Comparison of ENCODE assay signal across 13 cellular contexts in genomic region chr15:70596354-70597055, GRCh38.
DNase-seq lines count a peak whose midpoint lies in the region; ATAC-seq and TF ChIP-seq lines count a peak whose summit lies in the region.
"Had no signal": no experiment of that assay in that cellular context is flagged by ENCODE, and none has a peak within 500 bp of the region (broad histone marks: within the 10 kb centered on the region; RNA-seq: fewer than 3 reads in every experiment).

No MANE protein-coding gene starts in this region.

- H3K9me3 ChIP-seq in HEK293 (ENCODE audit: control insufficient read depth, insufficient read depth, low read depth, low read length) (no peaks in the 10 kb centered on the region; the same call in 1 of the 2 replicates), SJCRH30 (replicated peaks) (peaks cover 13% of the 10 kb centered on the region)

- H3K27me3 ChIP-seq in foreskin keratinocyte (peaks cover 12% of the 10 kb centered on the region), SJCRH30 (no peaks in the 10 kb centered on the region)
- H3K27me3 ChIP-seq: esophagus muscularis mucosa, transverse colon had no signal

- H3K4me3 ChIP-seq in HEK293 (ENCODE audit: low read depth, low read length) (no peak overlapping the region), SJCRH30 (no peak overlapping the region)
- H3K4me3 ChIP-seq: esophagus muscularis mucosa, transverse colon had no signal

- H3K36me3 ChIP-seq in HEK293 (ENCODE audit: control insufficient read depth in 2 of 2, insufficient read depth in 1 of 2, low read length in 2 of 2): no peaks in the 10 kb centered on the region
- no peaks in the 10 kb centered on the region for H3K36me3 ChIP-seq in SJCRH30
- H3K36me3 ChIP-seq: esophagus muscularis mucosa, transverse colon had no signal

- DNase-seq in AG08395 (ENCODE audit: low spot score): peak; percentile 84
- DNase-seq in SW480 (ENCODE audit: low spot score): peak; percentile 77
- DNase-seq in foreskin keratinocyte: peak; percentile 73 to 87
- DNase-seq in SJCRH30: no peak
- DNase-seq in iPS-NIHi7 (ENCODE audit: extremely low spot score): no peak
- DNase-seq: DND-41; NCI-H187; stimulated activated CD4-positive, alpha-beta T cell treated with anti-CD3 and anti-CD28 coated beads, Interleukin-1b, Interleukin-23, amount 100 ng/mL, for 48 hours; transverse colon had no signal

- POLR2A ChIA-PET in HEK293 (lab: Yijun Ruan, JAX): no interaction called here

- H3K27ac ChIP-seq in HEK293 (ENCODE audit: extremely low read depth, low read depth, low read length) (no peak overlapping the region), foreskin keratinocyte (no peak overlapping the region), SJCRH30 (no peak overlapping the region)
- H3K27ac ChIP-seq: esophagus muscularis mucosa, transverse colon had no signal

- no peaks in the 10 kb centered on the region for H3K4me1 ChIP-seq in HEK293 (ENCODE audit: control insufficient read depth, insufficient read depth, low read length)
- no peaks in the 10 kb centered on the region for H3K4me1 ChIP-seq in foreskin keratinocyte
- H3K4me1 ChIP-seq in SJCRH30: no peaks in the 10 kb centered on the region
- H3K4me1 ChIP-seq: esophagus muscularis mucosa, transverse colon had no signal

- no peak for TF ChIP-seq CTCF in HEK293 (tag by site-specific recombination; IDR thresholded peaks at IDR 0.05)
- TF ChIP-seq CTCF in foreskin keratinocyte (conservative IDR thresholded peaks at IDR 0.05): no peak

- CTCF ChIA-PET in HEK293 (lab: Yijun Ruan, JAX): interaction anchor here (0.6 to 1.6 kb wide), 5 partner anchors 11 to 1000 kb away, joined by 3 to 16 read pairs (median 3); no protein-coding TSS in a partner anchor

- peak; percentile 89 for ATAC-seq in foreskin keratinocyte
- no peak for ATAC-seq in HG02885 (IDR thresholded peaks at IDR 0.05; ENCODE audit: poor library complexity, unreplicated experiment)
- ATAC-seq in GM18909 (IDR thresholded peaks at IDR 0.05; ENCODE audit: poor library complexity, unreplicated experiment): no peak

TF ChIP-seq in HEK293, 187 proteins besides CTCF, POLR2A, EP300 and RAD21:
- TF ChIP-seq ZNF629 (tag by site-specific recombination; IDR thresholded peaks at IDR 0.05) (peak; percentile 75), ZBTB8A (tag by site-specific recombination; IDR thresholded peaks at IDR 0.05) (no peak), ZNF677 (tag by site-specific recombination; IDR thresholded peaks at IDR 0.05) (no peak), ZNF174 (tag by site-specific recombination; IDR thresholded peaks at IDR 0.05) (no peak), ZFP37 (tag by site-specific recombination; IDR thresholded peaks at IDR 0.05) (0 out of 2 replicates have a peak, but pooled peaks have one; percentile 55), KLF8 (tag by site-specific recombination; IDR thresholded peaks at IDR 0.05) (no peak), ZEB2 (tag by site-specific recombination; IDR thresholded peaks at IDR 0.05) (0 out of 2 replicates have a peak, but pooled peaks have one; percentile 32), MEIS1 (CRISPR knock-in tag; IDR thresholded peaks at IDR 0.05; ENCODE audit: borderline replicate concordance) (peak; percentile 72), ZNF184 (tag by site-specific recombination; IDR thresholded peaks at IDR 0.05) (peak; percentile 66; the same call in 1 of the 2 replicates), SP7 (tag by site-specific recombination; IDR thresholded peaks at IDR 0.05) (peak; percentile 73)
- TF ChIP-seq, protein P1, sequence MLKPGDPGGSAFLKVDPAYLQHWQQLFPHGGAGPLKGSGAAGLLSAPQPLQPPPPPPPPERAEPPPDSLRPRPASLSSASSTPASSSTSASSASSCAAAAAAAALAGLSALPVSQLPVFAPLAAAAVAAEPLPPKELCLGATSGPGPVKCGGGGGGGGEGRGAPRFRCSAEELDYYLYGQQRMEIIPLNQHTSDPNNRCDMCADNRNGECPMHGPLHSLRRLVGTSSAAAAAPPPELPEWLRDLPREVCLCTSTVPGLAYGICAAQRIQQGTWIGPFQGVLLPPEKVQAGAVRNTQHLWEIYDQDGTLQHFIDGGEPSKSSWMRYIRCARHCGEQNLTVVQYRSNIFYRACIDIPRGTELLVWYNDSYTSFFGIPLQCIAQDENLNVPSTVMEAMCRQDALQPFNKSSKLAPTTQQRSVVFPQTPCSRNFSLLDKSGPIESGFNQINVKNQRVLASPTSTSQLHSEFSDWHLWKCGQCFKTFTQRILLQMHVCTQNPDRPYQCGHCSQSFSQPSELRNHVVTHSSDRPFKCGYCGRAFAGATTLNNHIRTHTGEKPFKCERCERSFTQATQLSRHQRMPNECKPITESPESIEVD (tag by site-specific recombination; IDR thresholded peaks at IDR 0.05): 0 out of 2 replicates have a peak, but pooled peaks have one; percentile 15
- TF ChIP-seq, protein P2, sequence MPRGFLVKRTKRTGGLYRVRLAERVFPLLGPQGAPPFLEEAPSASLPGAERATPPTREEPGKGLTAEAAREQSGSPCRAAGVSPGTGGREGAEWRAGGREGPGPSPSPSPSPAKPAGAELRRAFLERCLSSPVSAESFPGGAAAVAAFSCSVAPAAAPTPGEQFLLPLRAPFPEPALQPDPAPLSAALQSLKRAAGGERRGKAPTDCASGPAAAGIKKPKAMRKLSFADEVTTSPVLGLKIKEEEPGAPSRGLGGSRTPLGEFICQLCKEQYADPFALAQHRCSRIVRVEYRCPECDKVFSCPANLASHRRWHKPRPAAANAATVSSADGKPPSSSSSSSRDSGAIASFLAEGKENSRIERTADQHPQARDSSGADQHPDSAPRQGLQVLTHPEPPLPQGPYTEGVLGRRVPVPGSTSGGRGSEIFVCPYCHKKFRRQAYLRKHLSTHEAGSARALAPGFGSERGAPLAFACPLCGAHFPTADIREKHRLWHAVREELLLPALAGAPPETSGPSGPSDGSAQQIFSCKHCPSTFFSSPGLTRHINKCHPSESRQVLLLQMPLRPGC (tag by site-specific recombination; IDR thresholded peaks at IDR 0.05): 0 out of 2 replicates have a peak, but pooled peaks have one; percentile 51

Comparison
In these comparisons a context has a peak if more than half of its experiments do, and no peak if none do; other contexts are left out.
1. DNase-seq: peak in AG08395 (single experiment), SW480 (single experiment) and foreskin keratinocyte (2 of 2); none in SJCRH30 (0 of 2) and iPS-NIHi7 (single experiment).